Comparison of ENCODE assay signal across 1 cellular context in the genomic region with DNA sequence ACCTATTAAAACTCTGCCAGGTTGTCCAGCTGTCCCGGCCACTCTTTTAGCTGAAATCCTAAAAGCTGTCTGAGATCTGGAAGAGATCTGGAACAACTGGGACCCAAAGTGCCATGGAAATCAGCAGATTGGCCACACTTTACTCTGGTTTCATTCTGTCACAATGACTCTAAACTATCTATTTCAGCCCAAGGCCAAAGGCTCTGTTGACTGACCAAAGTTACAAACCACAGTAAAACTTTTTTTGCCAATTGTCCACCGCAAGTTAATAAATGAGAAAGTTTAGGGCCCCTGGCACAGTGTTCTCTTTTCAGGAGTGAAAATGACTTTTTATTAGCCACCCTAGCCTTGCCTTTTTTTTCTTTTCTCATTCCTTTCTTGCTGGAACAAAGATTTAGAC.
TF ChIP-seq lines count a peak whose summit lies in the region.

No MANE protein-coding gene starts in this region.

TF ChIP-seq in GM12878, 131 proteins besides CTCF, POLR2A, EP300 and RAD21 (continued from another document):
- TF ChIP-seq MLLT1 (IDR thresholded peaks at IDR 0.05): no peak
- TF ChIP-seq NR2C2 (IDR thresholded peaks at IDR 0.05; ENCODE audit: borderline replicate concordance, control insufficient read depth, insufficient read length, low read depth): no peak
- TF ChIP-seq FOS (IDR thresholded peaks at IDR 0.05; ENCODE audit: borderline replicate concordance, extremely low read depth, insufficient read length): no peak
- TF ChIP-seq PBX3 (IDR thresholded peaks at IDR 0.05; ENCODE audit: insufficient replicate concordance, low read depth, low read length): no peak
- no peak for TF ChIP-seq CBX5 (IDR thresholded peaks at IDR 0.05; ENCODE audit: low read depth)
- TF ChIP-seq TAF1 (IDR thresholded peaks at IDR 0.05; ENCODE audit: borderline replicate concordance, low read depth, low read length): no peak
